Comparison of ENCODE assay signal across 8 cellular contexts in genomic region chr6:31271641-31272357, GRCh38. TPM values are rescaled to one million over a fixed set of nuclear protein-coding genes. Genes with fewer than 3 reads are reported as not detected.
A peak's percentile ranks its signal among the peaks of the same experiment; 100 is the strongest.
DNase-seq lines count a peak whose midpoint lies in the region; ATAC-seq and TF ChIP-seq lines count a peak whose summit lies in the region.

Gene HLA-C, minus strand, starts transcription at chr6:31272092. Its CDS starts 21 bp downstream, at chr6:31272071.

- peaks cover 0 to 16% of the 10 kb centered on the region in 2 donors for H3K36me3 ChIP-seq in lung (ENCODE audit: control insufficient read depth in 2 of 2, insufficient read depth in 2 of 2, low read length in 2 of 2)

- ATAC-seq in GM19372 (IDR thresholded peaks at IDR 0.05; ENCODE audit: low read depth, unreplicated experiment) (peak; percentile 79), HG03565 (IDR thresholded peaks at IDR 0.05; ENCODE audit: unreplicated experiment) (peak; percentile 84), lung (ENCODE audit: insufficient read depth, low FRiP score) (peak; percentile 98)

- H3K27me3 ChIP-seq in lung (ENCODE audit: control insufficient read depth, insufficient read depth): no peaks in the 10 kb centered on the region

- H3K4me1 Mint-ChIP-seq in CD14-positive monocyte: peaks cover 58% of the 10 kb centered on the region

- DNase-seq in CD14-positive monocyte (ENCODE audit: low spot score) (peak; percentile 93), NCI-H82 treated with DMSO at 0.1 percent for 48 hours (lab: John Stamatoyannopoulos, UW; ENCODE audit: unreplicated experiment) (peak; percentile 13), lung (ENCODE audit: low spot score) (peak; percentile 97)
- DNase-seq in activated CD8-positive, alpha-beta memory T cell treated with anti-CD3 and anti-CD28 coated beads for 1 hour (ENCODE audit: extremely low read depth in 1 of 2, low read depth in 1 of 2): peak; percentile 81 to 88
- DNase-seq in effector CD8-positive, alpha-beta T cell (lab: John Stamatoyannopoulos, UW): peak; percentile 90
- DNase-seq in stimulated activated CD4-positive, alpha-beta T cell treated with anti-CD3 and anti-CD28 coated beads, TNF-alpha, amount 100 ng/mL, for 24 hours (ENCODE audit: low read depth in 3 of 3): peak; percentile 72 to 86 (median 77)

- H3K9me3 ChIP-seq in lung (ENCODE audit: control insufficient read depth in 2 of 2, insufficient read depth in 1 of 2, low read length in 1 of 2): no peaks in the 10 kb centered on the region

- H3K4me3 ChIP-seq in lung: peak within 1 kb of the TSS; percentile 75

- H3K9me3 Mint-ChIP-seq in CD14-positive monocyte: peaks cover 0 to 5% (median 0%) of the 10 kb centered on the region in 7 donors

- TF ChIP-seq CTCF in CD14-positive monocyte (IDR thresholded peaks at IDR 0.05) (no peak), lung (IDR thresholded peaks at IDR 0.05; ENCODE audit: control extremely low read depth, extremely low read depth) (no peak)

- WGBS in lung, 2 donors: 0% methylated on average over 58 to 62 of the region's 62 CpGs

- H3K4me3 Mint-ChIP-seq in CD14-positive monocyte: peak within 1 kb of the TSS; percentile 93 to 94

- peaks cover 0 to 1% of the 10 kb centered on the region in 2 donors for H3K4me1 ChIP-seq in lung (ENCODE audit: control insufficient read depth in 2 of 2, insufficient read depth in 2 of 2, low read length in 2 of 2)

- H3K27ac ChIP-seq in lung (ENCODE audit: low read depth in 1 of 2, low read length in 1 of 2): peak within 1 kb of the TSS; percentile 74 to 96

- H3K27ac Mint-ChIP-seq in CD14-positive monocyte: peak within 1 kb of the TSS; percentile 99 to 100 (median 100)

- intact Hi-C loops in CD14-positive monocyte (cut with micrococcal nuclease): loop anchor here in 1 of 2 donors (1.0 to 2.0 kb wide), 3 partner anchors 69 to 131 kb away; no protein-coding TSS in a partner anchor

- H3K27me3 Mint-ChIP-seq in CD14-positive monocyte (ENCODE audit: low read depth in 3 of 3): peaks cover 2 to 20% (median 4%) of the 10 kb centered on the region in 3 donors

- H3K36me3 Mint-ChIP-seq in CD14-positive monocyte: peaks cover 36 to 46% of the 10 kb centered on the region in 2 donors

RNA-seq across cellular contexts. Expression of gene HLA-C, which starts in this region (rescaled TPM):
- 1,000 to 10,000 TPM; 1,829 to 2,224 TPM for polyA plus RNA-seq in CD14-positive monocyte
- 1,000 to 10,000 TPM in 1 of 2 donors, 100 to 1,000 TPM in 1; 125 to 1,234 TPM for total RNA-seq in lung
- polyA plus RNA-seq in lung: 1,000 to 10,000 TPM in 1 of 2 donors, 100 to 1,000 TPM in 1; 239 to 1,185 TPM

Comparison
In these comparisons a context has a peak if more than half of its experiments do, and no peak if none do; other contexts are left out.
1. Peak in every context shown above with its lines: DNase-seq, ATAC-seq, H3K4me3 ChIP-seq and H3K27ac ChIP-seq.
2. DNase-seq: peak in every context shown above with its lines; median percentile 97 in lung; 93 in CD14-positive monocyte; 90 in effector CD8-positive, alpha-beta T cell; 84 in activated CD8-positive, alpha-beta memory T cell treated with anti-CD3 and anti-CD28 coated beads for 1 hour; 77 in stimulated activated CD4-positive, alpha-beta T cell treated with anti-CD3 and anti-CD28 coated beads, TNF-alpha, amount 100 ng/mL, for 24 hours; 13 in NCI-H82 treated with DMSO at 0.1 percent for 48 hours.